Comparison of ENCODE assay signal across 26 cellular contexts in the genomic region with DNA sequence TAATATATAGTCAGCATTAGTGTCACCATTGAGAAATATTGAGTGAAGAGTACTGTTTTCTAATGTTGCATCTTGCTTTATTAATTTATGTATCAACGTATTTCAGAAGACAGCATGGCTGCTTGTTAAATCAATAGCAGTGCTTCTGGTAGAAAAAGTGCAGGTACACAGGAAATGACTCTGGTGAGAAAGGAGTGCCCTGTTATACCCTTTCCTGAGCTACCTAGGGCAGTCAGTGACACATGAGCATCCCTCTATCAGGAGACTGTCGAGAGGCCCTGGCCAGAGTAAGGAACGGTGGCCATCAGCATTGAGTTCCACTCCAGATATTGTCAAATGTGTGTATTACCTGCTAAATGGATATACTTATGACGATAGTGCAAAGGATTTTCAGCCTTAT.
"Had no signal": no experiment of that assay in that cellular context is flagged by ENCODE, and none has a peak within 500 bp of the region (broad histone marks: within the 10 kb centered on the region; RNA-seq: fewer than 3 reads in every experiment).

No MANE protein-coding gene starts in this region.

- H3K4me3 Mint-ChIP-seq: activated CD4-positive, alpha-beta memory T cell treated with anti-CD3 and anti-CD28 coated beads, Interleukin-2, amount 10 ng/mL, durations not matched to agents 7 days and 5 days; activated CD4-positive, alpha-beta T cell treated with anti-CD3 and anti-CD28 coated beads, Interleukin-2, amount 10 ng/mL, durations not matched to agents 7 days and 5 days; activated T-cell treated with anti-CD3 and anti-CD28 coated beads, Interleukin-2, amount 50 U/mL, for 4 hours; activated T-helper 17 cell treated with anti-CD3 and anti-CD28 coated beads, Interleukin-2, amount 50 U/mL, for 72 hours; endodermal cell; WTC11 had no signal

- ATAC-seq: activated T-cell treated with anti-CD3 and anti-CD28 coated beads, Interleukin-2, amount 50 U/mL, for 4 hours; activated T-helper 17 cell treated with anti-CD3 and anti-CD28 coated beads, Interleukin-2, amount 50 U/mL, for 72 hours; esophagus mucosa; WTC11 had no signal

- FAIRE-seq: colon, frontal cortex had no signal

- H3K36me3 ChIP-seq: brain microvascular endothelial cell had no signal

- H3K9me3 Mint-ChIP-seq: activated CD4-positive, alpha-beta memory T cell treated with anti-CD3 and anti-CD28 coated beads, Interleukin-2, amount 10 ng/mL, durations not matched to agents 7 days and 5 days; activated T-helper 17 cell treated with anti-CD3 and anti-CD28 coated beads, Interleukin-2, amount 50 U/mL, for 72 hours had no signal

- H3K27ac ChIP-seq: brain microvascular endothelial cell had no signal

- H3K4me1 Mint-ChIP-seq: activated CD4-positive, alpha-beta memory T cell treated with anti-CD3 and anti-CD28 coated beads, Interleukin-2, amount 10 ng/mL, durations not matched to agents 7 days and 5 days; activated T-helper 17 cell treated with anti-CD3 and anti-CD28 coated beads, Interleukin-2, amount 50 U/mL, for 72 hours; endodermal cell had no signal

- DNase-seq: activated CD4-positive, alpha-beta memory T cell treated with anti-CD3 and anti-CD28 coated beads, Interleukin-2, amount 10 ng/mL, durations not matched to agents 7 days and 5 days; activated CD4-positive, alpha-beta T cell treated with anti-CD3 and anti-CD28 coated beads for 1 hour; activated CD4-positive, alpha-beta T cell treated with anti-CD3 and anti-CD28 coated beads for 4 hours; activated CD4-positive, alpha-beta T cell treated with anti-CD3 and anti-CD28 coated beads, Interleukin-2, amount 10 ng/mL, durations not matched to agents 7 days and 5 days; activated CD4-positive, alpha-beta T cell treated with anti-CD3 and anti-CD28 coated beads, Interleukin-2, amount 50 U/mL, for 4 hours; activated effector memory CD4-positive, alpha-beta T cell treated with Interleukin-2 at 50 U/mL for 16 hours; activated gamma-delta T cell treated with Interleukin-2 at 50 U/mL for 16 hours; activated naive CD4-positive, alpha-beta T cell treated with Interleukin-2 at 50 U/mL for 16 hours; activated T-cell treated with anti-CD3 and anti-CD28 coated beads, Interleukin-2, amount 50 U/mL, for 4 hours; amniotic stem cell; anterior cingulate cortex; brain microvascular endothelial cell; caudate nucleus; effector CD8-positive, alpha-beta T cell; endodermal cell; foreskin fibroblast; head of caudate nucleus; hypothalamus; SW 1271; T-helper 1 cell; T-helper 2 cell had no signal

- H3K27me3 ChIP-seq: brain microvascular endothelial cell had no signal

- H3K27me3 Mint-ChIP-seq: activated CD4-positive, alpha-beta T cell treated with anti-CD3 and anti-CD28 coated beads, Interleukin-2, amount 10 ng/mL, durations not matched to agents 7 days and 5 days; activated T-helper 17 cell treated with anti-CD3 and anti-CD28 coated beads, Interleukin-2, amount 50 U/mL, for 72 hours had no signal

- H3K27ac Mint-ChIP-seq: activated CD4-positive, alpha-beta memory T cell treated with anti-CD3 and anti-CD28 coated beads, Interleukin-2, amount 10 ng/mL, durations not matched to agents 7 days and 5 days; activated T-helper 17 cell treated with anti-CD3 and anti-CD28 coated beads, Interleukin-2, amount 50 U/mL, for 72 hours; endodermal cell; WTC11 had no signal
